In the genomic region with DNA sequence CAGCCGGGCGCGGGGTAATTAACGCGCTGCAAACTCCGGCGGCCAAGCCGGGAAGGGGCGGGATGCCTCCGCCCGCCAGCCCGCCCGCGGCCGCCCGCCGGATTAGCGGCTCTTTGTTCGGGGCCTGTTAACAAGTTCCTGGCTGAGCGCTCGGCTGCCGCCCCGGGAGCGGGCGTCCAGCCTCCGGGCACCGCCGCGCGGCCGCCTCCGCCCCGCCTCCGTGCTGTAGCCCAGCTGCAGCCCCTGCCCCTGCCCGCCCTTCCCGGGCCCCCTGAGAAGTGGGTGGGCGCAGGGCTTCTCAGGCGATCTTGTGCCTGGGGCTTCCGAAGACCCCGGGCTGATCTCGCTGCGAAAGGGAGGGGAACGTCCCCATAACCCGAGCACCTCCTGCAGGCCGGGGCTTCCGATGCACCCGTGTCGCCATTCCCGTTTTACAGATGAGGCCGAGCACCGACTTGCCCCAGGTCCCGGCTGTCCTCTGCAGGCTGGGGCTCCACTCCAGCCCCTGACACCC, we compare ENCODE assay signal across 8 cellular contexts. TPM values are rescaled to one million over a fixed set of nuclear protein-coding genes. Genes with fewer than 3 reads are reported as not detected.
DNase-seq lines count a peak whose midpoint lies in the region; ATAC-seq and TF ChIP-seq lines count a peak whose summit lies in the region.

No MANE protein-coding gene starts in this region.

- no peaks in the 10 kb centered on the region for H3K36me3 ChIP-seq in heart right ventricle
- H3K36me3 ChIP-seq in skeletal muscle satellite cell (ENCODE audit: insufficient read depth, low read length) = no peaks in the 10 kb centered on the region

- no peak overlapping the region for H3K27ac ChIP-seq in heart right ventricle

- no peaks in the 10 kb centered on the region for H3K36me3 Mint-ChIP-seq in WTC11

- in situ Hi-C loops in GM13976 (cut with MboI; ENCODE audit: low sequenced_read_pairs, unreplicated experiment) = no loop called here

- no peak for TF ChIP-seq CTCF in GM13976 (IDR thresholded peaks at IDR 0.05; ENCODE audit: borderline replicate concordance, control extremely low read depth, extremely low read depth, insufficient read depth, missing control alignments)
- no peak for TF ChIP-seq CTCF in WTC11 (IDR thresholded peaks at IDR 0.05)
- peak in 5 of 9 donors; percentile 12 to 33 (median 29) for TF ChIP-seq CTCF in heart right ventricle (IDR thresholded peaks at IDR 0.05)

- ATAC-seq in HG03521 (IDR thresholded peaks at IDR 0.05; ENCODE audit: unreplicated experiment) (peak; percentile 19), WTC11 (peak; percentile 68), heart right ventricle (peak in 1 of 8 donors; percentile 26)

- 0 to 1% methylated on average over 51 to 52 of the region's 52 CpGs for WGBS in heart right ventricle, 2 donors

- H3K4me1 Mint-ChIP-seq in WTC11 = peaks cover 49% of the 10 kb centered on the region

- H3K4me1 ChIP-seq in heart right ventricle (peaks cover 0 to 15% (median 7%) of the 10 kb centered on the region in 9 donors), skeletal muscle satellite cell (ENCODE audit: control insufficient read depth, insufficient read depth, low read length) (no peaks in the 10 kb centered on the region)

- H3K27me3 Mint-ChIP-seq in WTC11 (ENCODE audit: low read depth) = peaks cover 16% of the 10 kb centered on the region

- H3K9me3 ChIP-seq in heart right ventricle (no peaks in the 10 kb centered on the region), skeletal muscle satellite cell (replicated peaks; ENCODE audit: low read length) (no peaks in the 10 kb centered on the region)

- no peak overlapping the region for H3K9ac ChIP-seq in skeletal muscle satellite cell (ENCODE audit: low read depth, low read length)

- H3K9me3 Mint-ChIP-seq in WTC11 = no peaks in the 10 kb centered on the region

- CTCF ChIA-PET in WTC11 (lab: Charles Lee) = interaction anchor here (1.0 to 4.2 kb wide), 12 partner anchors 118 to 268 kb away, joined by 3 to 62 read pairs (median 6); partner anchors contain the start of genes FGFR4 and ZNF346

- H3K4me3 Mint-ChIP-seq in WTC11 = peak overlapping the region; percentile 59

- peak overlapping the region; percentile 76 for H3K4me2 ChIP-seq in skeletal muscle satellite cell (ENCODE audit: low read length)

- H3K4me3 ChIP-seq in heart right ventricle = peak overlapping the region; percentile 4 to 47 (median 38)
- H3K4me3 ChIP-seq in skeletal muscle satellite cell (ENCODE audit: low read length) = peak overlapping the region; percentile 57

- intact Hi-C loops in heart right ventricle (cut with DNase I) = loop anchor here in 4 of 10 donors (10.0 kb wide), 2 partner anchors 153 to 163 kb away; no protein-coding TSS in a partner anchor

- H3K27ac Mint-ChIP-seq in WTC11 = no peak overlapping the region

- POLR2A ChIA-PET in WTC11 (lab: Charles Lee) = no interaction called here

- DNase-seq in AG08395 (ENCODE audit: low spot score) (peak; percentile 37), GM13976 (ENCODE audit: low spot score) (peak; percentile 66), WTC11 (ENCODE audit: low spot score) (peak; percentile 73), heart right ventricle (no peak), NCI-H774 (lab: John Stamatoyannopoulos, UW) (no peak), dedifferentiated amniotic fluid mesenchymal stem cell (ENCODE audit: extremely low spot score) (no peak)

- peaks cover 15 to 96% (median 88%) of the 10 kb centered on the region in 7 donors for H3K27me3 ChIP-seq in heart right ventricle
- peaks cover 74% of the 10 kb centered on the region for H3K27me3 ChIP-seq in skeletal muscle satellite cell (ENCODE audit: control insufficient read depth, insufficient read depth, low read length)

TF ChIP-seq in WTC11, 78 proteins besides CTCF, POLR2A, EP300 and RAD21:
- TF ChIP-seq FOXP1 (CRISPR knock-in tag; IDR thresholded peaks at IDR 0.05; ENCODE audit: borderline replicate concordance) = 0 out of 2 replicates have a peak, but pooled peaks have one; percentile 48
- TF ChIP-seq NFATC4 (CRISPR knock-in tag; IDR thresholded peaks at IDR 0.05) = no peak
- TF ChIP-seq, protein P1, sequence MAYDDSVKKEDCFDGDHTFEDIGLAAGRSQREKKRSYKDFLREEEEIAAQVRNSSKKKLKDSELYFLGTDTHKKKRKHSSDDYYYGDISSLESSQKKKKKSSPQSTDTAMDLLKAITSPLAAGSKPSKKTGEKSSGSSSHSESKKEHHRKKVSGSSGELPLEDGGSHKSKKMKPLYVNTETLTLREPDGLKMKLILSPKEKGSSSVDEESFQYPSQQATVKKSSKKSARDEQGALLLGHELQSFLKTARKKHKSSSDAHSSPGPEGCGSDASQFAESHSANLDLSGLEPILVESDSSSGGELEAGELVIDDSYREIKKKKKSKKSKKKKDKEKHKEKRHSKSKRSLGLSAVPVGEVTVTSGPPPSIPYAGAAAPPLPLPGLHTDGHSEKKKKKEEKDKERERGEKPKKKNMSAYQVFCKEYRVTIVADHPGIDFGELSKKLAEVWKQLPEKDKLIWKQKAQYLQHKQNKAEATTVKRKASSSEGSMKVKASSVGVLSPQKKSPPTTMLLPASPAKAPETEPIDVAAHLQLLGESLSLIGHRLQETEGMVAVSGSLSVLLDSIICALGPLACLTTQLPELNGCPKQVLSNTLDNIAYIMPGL (CRISPR knock-in tag; IDR thresholded peaks at IDR 0.05) = peak; percentile 39; the same call in 1 of the 2 replicates

RNA-seq across cellular contexts. Expression of gene UNC5A, which starts 7.6 kb away (rescaled TPM):
- total RNA-seq in WTC11 (2021) = 7.9 to 10.2 TPM (median 9.4 TPM) in 3 replicates
- total RNA-seq in heart right ventricle = under 1 TPM in 4 of 10 donors, not detected in 6; 0.06 to 0.35 (median 0.09) TPM
- under 1 TPM in 1 of 2 donors, not detected in 1; 0.01 TPM for polyA plus RNA-seq in heart right ventricle
- total RNA-seq in skeletal muscle satellite cell (2012; rRNA removed) = under 0.01 TPM in 2 replicates

Comparison
In these comparisons a context has a peak if more than half of its experiments do, and no peak if none do; other contexts are left out.
1. DNase-seq: peak in AG08395 (single experiment), GM13976 (single experiment) and WTC11 (single experiment); none in heart right ventricle (0 of 2), NCI-H774 (single experiment) and dedifferentiated amniotic fluid mesenchymal stem cell (single experiment).
2. CTCF ChIP-seq: peak in heart right ventricle (5 of 9); none in GM13976 (single experiment) and WTC11 (single experiment).